ENCODE assay signal across 1 cellular context in genomic region chr16:15928261-15929104, GRCh38.
A peak's percentile ranks its signal among the peaks of the same experiment; 100 is the strongest.
TF ChIP-seq lines count a peak whose summit lies in the region.

No MANE protein-coding gene starts in this region.

TF ChIP-seq in HepG2, 621 proteins besides CTCF, POLR2A, EP300 and RAD21 (continued from another document and continues in another):
- TF ChIP-seq ZBTB34 (CRISPR knock-in tag; IDR thresholded peaks at IDR 0.05): no peak; the same call in 1 of the 2 replicates
- TF ChIP-seq ZBTB7B (CRISPR knock-in tag; IDR thresholded peaks at IDR 0.05): peak; percentile 64
- TF ChIP-seq NFE2L1 (CRISPR knock-in tag; IDR thresholded peaks at IDR 0.05; ENCODE audit: borderline replicate concordance): no peak
- no peak for TF ChIP-seq HOXA9 (CRISPR knock-in tag; IDR thresholded peaks at IDR 0.05; ENCODE audit: borderline replicate concordance)
- no peak for TF ChIP-seq XBP1 (CRISPR knock-in tag; IDR thresholded peaks at IDR 0.05)
- TF ChIP-seq ZNF331 (CRISPR knock-in tag; IDR thresholded peaks at IDR 0.05): no peak
- TF ChIP-seq KAT7 (CRISPR knock-in tag; IDR thresholded peaks at IDR 0.05; ENCODE audit: borderline replicate concordance): 0 out of 2 replicates have a peak, but pooled peaks have one; percentile 82
- TF ChIP-seq, protein P1, sequence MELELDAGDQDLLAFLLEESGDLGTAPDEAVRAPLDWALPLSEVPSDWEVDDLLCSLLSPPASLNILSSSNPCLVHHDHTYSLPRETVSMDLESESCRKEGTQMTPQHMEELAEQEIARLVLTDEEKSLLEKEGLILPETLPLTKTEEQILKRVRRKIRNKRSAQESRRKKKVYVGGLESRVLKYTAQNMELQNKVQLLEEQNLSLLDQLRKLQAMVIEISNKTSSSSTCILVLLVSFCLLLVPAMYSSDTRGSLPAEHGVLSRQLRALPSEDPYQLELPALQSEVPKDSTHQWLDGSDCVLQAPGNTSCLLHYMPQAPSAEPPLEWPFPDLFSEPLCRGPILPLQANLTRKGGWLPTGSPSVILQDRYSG (CRISPR knock-in tag; IDR thresholded peaks at IDR 0.05): no peak
- TF ChIP-seq RFX5 (IDR thresholded peaks at IDR 0.05; ENCODE audit: low read depth, low read length): no peak
- 0 out of 2 replicates have a peak, but pooled peaks have one; percentile 52 for TF ChIP-seq TARDBP (CRISPR knock-in tag; IDR thresholded peaks at IDR 0.05)
- TF ChIP-seq, protein P2, sequence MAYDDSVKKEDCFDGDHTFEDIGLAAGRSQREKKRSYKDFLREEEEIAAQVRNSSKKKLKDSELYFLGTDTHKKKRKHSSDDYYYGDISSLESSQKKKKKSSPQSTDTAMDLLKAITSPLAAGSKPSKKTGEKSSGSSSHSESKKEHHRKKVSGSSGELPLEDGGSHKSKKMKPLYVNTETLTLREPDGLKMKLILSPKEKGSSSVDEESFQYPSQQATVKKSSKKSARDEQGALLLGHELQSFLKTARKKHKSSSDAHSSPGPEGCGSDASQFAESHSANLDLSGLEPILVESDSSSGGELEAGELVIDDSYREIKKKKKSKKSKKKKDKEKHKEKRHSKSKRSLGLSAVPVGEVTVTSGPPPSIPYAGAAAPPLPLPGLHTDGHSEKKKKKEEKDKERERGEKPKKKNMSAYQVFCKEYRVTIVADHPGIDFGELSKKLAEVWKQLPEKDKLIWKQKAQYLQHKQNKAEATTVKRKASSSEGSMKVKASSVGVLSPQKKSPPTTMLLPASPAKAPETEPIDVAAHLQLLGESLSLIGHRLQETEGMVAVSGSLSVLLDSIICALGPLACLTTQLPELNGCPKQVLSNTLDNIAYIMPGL (CRISPR knock-in tag; IDR thresholded peaks at IDR 0.05; ENCODE audit: borderline replicate concordance in 1 of 2, low read depth in 1 of 2): no peak
- TF ChIP-seq ZNF782 (CRISPR knock-in tag; IDR thresholded peaks at IDR 0.05; ENCODE audit: borderline replicate concordance): no peak
- no peak for TF ChIP-seq ZNF101 (CRISPR knock-in tag; IDR thresholded peaks at IDR 0.05; ENCODE audit: borderline replicate concordance, low read depth)
- 0 out of 2 replicates have a peak, but pooled peaks have one; percentile 54 for TF ChIP-seq SAFB2 (CRISPR knock-in tag; IDR thresholded peaks at IDR 0.05; ENCODE audit: borderline replicate concordance, low read depth)
- no peak for TF ChIP-seq SRSF1 (optimal IDR thresholded peaks at IDR 0.05; ENCODE audit: low read depth, low read length)
- no peak for TF ChIP-seq SNAPC4 (CRISPR knock-in tag; IDR thresholded peaks at IDR 0.05)
- no peak for TF ChIP-seq ZNF17 (CRISPR knock-in tag; IDR thresholded peaks at IDR 0.05)
- TF ChIP-seq RXRB (CRISPR knock-in tag; IDR thresholded peaks at IDR 0.05; ENCODE audit: borderline replicate concordance): peak; percentile 94
- TF ChIP-seq ZFP90 (CRISPR knock-in tag; IDR thresholded peaks at IDR 0.05; ENCODE audit: borderline replicate concordance): no peak
- TF ChIP-seq PAX8 (CRISPR knock-in tag; IDR thresholded peaks at IDR 0.05; ENCODE audit: borderline replicate concordance): no peak
- 0 out of 2 replicates have a peak, but pooled peaks have one; percentile 47 for TF ChIP-seq KLF12 (CRISPR knock-in tag; IDR thresholded peaks at IDR 0.05; ENCODE audit: borderline replicate concordance)
- TF ChIP-seq, protein P3, sequence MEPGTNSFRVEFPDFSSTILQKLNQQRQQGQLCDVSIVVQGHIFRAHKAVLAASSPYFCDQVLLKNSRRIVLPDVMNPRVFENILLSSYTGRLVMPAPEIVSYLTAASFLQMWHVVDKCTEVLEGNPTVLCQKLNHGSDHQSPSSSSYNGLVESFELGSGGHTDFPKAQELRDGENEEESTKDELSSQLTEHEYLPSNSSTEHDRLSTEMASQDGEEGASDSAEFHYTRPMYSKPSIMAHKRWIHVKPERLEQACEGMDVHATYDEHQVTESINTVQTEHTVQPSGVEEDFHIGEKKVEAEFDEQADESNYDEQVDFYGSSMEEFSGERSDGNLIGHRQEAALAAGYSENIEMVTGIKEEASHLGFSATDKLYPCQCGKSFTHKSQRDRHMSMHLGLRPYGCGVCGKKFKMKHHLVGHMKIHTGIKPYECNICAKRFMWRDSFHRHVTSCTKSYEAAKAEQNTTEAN (CRISPR knock-in tag; conservative IDR thresholded peaks at IDR 0.05): peak; percentile 25; the same call in 1 of the 2 replicates
- TF ChIP-seq NRL (CRISPR knock-in tag; IDR thresholded peaks at IDR 0.05; ENCODE audit: borderline replicate concordance): peak; percentile 33; the same call in 1 of the 2 replicates
- no peak for TF ChIP-seq PCBP1 (IDR thresholded peaks at IDR 0.05; ENCODE audit: borderline replicate concordance, low read depth, low read length)
- TF ChIP-seq ZNF572 (CRISPR knock-in tag; IDR thresholded peaks at IDR 0.05): no peak
- TF ChIP-seq NFATC3 (CRISPR knock-in tag; IDR thresholded peaks at IDR 0.05): 0 out of 2 replicates have a peak, but pooled peaks have one; percentile 28
- TF ChIP-seq KDM5B (CRISPR knock-in tag; IDR thresholded peaks at IDR 0.05; ENCODE audit: borderline replicate concordance): peak; percentile 61; the same call in 1 of the 2 replicates
- no peak for TF ChIP-seq HNRNPH1 (optimal IDR thresholded peaks at IDR 0.05; ENCODE audit: low read depth, low read length)
- no peak for TF ChIP-seq ZNF496 (CRISPR knock-in tag; IDR thresholded peaks at IDR 0.05; ENCODE audit: insufficient replicate concordance)
- TF ChIP-seq ZNF512 (CRISPR knock-in tag; IDR thresholded peaks at IDR 0.05): no peak
- no peak for TF ChIP-seq CSRNP1 (CRISPR knock-in tag; IDR thresholded peaks at IDR 0.05)
- TF ChIP-seq CERS6 (CRISPR knock-in tag; IDR thresholded peaks at IDR 0.05): 0 out of 2 replicates have a peak, but pooled peaks have one; percentile 40
- TF ChIP-seq, protein P4, sequence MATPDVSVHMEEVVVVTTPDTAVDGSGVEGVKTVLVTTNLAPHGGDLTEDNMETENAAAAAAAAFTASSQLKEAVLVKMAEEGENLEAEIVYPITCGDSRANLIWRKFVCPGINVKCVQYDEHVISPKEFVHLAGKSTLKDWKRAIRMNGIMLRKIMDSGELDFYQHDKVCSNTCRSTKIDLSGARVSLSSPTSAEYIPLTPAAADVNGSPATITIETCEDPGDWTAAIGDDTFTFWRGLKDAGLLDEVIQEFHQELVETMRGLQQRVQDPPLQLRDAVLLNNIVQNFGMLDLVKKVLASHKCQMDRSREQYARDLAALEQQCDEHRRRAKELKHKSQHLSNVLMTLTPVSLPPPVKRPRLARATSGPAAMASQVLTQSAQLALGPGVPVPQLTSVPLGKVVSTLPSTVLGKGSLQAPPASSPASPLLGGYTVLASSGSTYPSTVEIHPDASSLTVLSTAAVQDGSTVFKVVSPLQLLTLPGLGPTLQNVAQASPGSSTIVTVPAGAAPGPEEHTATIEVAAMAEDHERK (CRISPR knock-in tag; IDR thresholded peaks at IDR 0.05; ENCODE audit: low read depth): no peak
- TF ChIP-seq TFE3 (CRISPR knock-in tag; IDR thresholded peaks at IDR 0.05): no peak; the same call in 1 of the 2 replicates
- TF ChIP-seq, protein P5, sequence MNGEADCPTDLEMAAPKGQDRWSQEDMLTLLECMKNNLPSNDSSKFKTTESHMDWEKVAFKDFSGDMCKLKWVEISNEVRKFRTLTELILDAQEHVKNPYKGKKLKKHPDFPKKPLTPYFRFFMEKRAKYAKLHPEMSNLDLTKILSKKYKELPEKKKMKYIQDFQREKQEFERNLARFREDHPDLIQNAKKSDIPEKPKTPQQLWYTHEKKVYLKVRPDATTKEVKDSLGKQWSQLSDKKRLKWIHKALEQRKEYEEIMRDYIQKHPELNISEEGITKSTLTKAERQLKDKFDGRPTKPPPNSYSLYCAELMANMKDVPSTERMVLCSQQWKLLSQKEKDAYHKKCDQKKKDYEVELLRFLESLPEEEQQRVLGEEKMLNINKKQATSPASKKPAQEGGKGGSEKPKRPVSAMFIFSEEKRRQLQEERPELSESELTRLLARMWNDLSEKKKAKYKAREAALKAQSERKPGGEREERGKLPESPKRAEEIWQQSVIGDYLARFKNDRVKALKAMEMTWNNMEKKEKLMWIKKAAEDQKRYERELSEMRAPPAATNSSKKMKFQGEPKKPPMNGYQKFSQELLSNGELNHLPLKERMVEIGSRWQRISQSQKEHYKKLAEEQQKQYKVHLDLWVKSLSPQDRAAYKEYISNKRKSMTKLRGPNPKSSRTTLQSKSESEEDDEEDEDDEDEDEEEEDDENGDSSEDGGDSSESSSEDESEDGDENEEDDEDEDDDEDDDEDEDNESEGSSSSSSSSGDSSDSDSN (CRISPR knock-in tag; IDR thresholded peaks at IDR 0.05): no peak
- TF ChIP-seq ELF3 (CRISPR knock-in tag; IDR thresholded peaks at IDR 0.05): peak; percentile 18; the same call in 1 of the 2 replicates
